ENCODE assay signal across 10 cellular contexts in the genomic region with DNA sequence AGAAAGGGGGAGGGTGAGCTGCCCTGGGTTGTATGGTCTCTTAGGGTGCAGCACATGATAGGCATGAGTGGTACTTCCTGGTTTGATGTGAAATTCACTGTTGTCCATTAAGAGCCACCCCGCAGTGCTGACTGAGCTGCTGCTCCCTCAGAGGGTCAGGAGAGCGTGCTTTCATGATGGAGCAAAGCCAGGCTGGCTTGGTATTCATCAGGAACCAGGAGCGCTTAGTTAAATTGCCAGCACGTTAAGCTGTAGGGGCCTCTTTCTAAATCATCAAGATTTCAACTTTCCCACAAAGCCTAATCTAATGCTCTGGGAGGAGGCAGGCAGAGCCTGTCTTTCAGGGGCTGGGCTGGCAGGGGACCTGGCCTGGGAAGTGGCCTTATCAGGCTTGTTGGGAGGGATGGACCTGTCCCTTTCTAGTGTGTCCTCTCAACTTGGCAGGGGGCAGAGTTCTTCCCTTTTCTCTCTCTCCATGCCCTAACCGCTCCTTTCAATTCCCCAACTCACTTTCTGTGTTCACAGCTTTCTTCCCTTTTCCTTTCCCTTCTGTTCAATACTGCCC. TPM values are rescaled to one million over a fixed set of nuclear protein-coding genes. Genes with fewer than 3 reads are reported as not detected.
DNase-seq lines count a peak whose midpoint lies in the region; ATAC-seq and TF ChIP-seq lines count a peak whose summit lies in the region.
"Had no signal": no experiment of that assay in that cellular context is flagged by ENCODE, and none has a peak within 500 bp of the region (broad histone marks: within the 10 kb centered on the region; RNA-seq: fewer than 3 reads in every experiment).

No MANE protein-coding gene starts in this region.

- H3K27ac Mint-ChIP-seq in nephron = peak overlapping the region in 2 of 3 experiments; percentile 32 to 48

- H3K9me3 ChIP-seq in esophagus muscularis mucosa = no peaks in the 10 kb centered on the region

- no peak overlapping the region for H3K4me3 Mint-ChIP-seq in nephron

- no peak for TF ChIP-seq POLR2A in esophagus muscularis mucosa (IDR thresholded peaks at IDR 0.05; ENCODE audit: low read depth)

- no peak for TF ChIP-seq EP300 in esophagus muscularis mucosa (IDR thresholded peaks at IDR 0.05)

- TF ChIP-seq CTCF in AG09319 (IDR thresholded peaks at IDR 0.05; ENCODE audit: low read depth, low read length) (no peak), esophagus muscularis mucosa (IDR thresholded peaks at IDR 0.05) (no peak), nephron (IDR thresholded peaks at IDR 0.05; ENCODE audit: unreplicated experiment in 3 of 3) (no peak)

- DNase-seq in AG09319 (ENCODE audit: extremely low read depth, low read depth) = peak; percentile 34
- peak; percentile 47 for DNase-seq in NCI-H2227 (lab: John Stamatoyannopoulos, UW; ENCODE audit: unreplicated experiment)
- no peak for DNase-seq in esophagus muscularis mucosa (ENCODE audit: extremely low spot score)
- DNase-seq in GF-D8 (lab: John Stamatoyannopoulos, UW) = no peak
- DNase-seq in mesenteric fat pad (ENCODE audit: low spot score) = no peak
- DNase-seq: activated CD8-positive, alpha-beta memory T cell treated with anti-CD3 and anti-CD28 coated beads for 24 hours; NCI-H1048 had no signal

- H3K27me3 Mint-ChIP-seq in nephron (ENCODE audit: low read depth) = no peaks in the 10 kb centered on the region

- WGBS in esophagus muscularis mucosa = 52% methylated on average over 4 of the region's 5 CpGs

- H3K9me3 Mint-ChIP-seq in nephron = no peaks in the 10 kb centered on the region

- intact Hi-C loops in esophagus muscularis mucosa (cut with DNase I) = no loop called here

- no peak overlapping the region for H3K4me3 ChIP-seq in esophagus muscularis mucosa

- no peaks in the 10 kb centered on the region for H3K36me3 ChIP-seq in esophagus muscularis mucosa

- no peaks in the 10 kb centered on the region for H3K27me3 ChIP-seq in esophagus muscularis mucosa

- no peaks in the 10 kb centered on the region for H3K36me3 Mint-ChIP-seq in nephron (ENCODE audit: low read depth)

- ATAC-seq in GM21717 (IDR thresholded peaks at IDR 0.05; ENCODE audit: unreplicated experiment) = no peak
- ATAC-seq in HG02840 (IDR thresholded peaks at IDR 0.05; ENCODE audit: low FRiP score, unreplicated experiment) = no peak

- H3K27ac ChIP-seq in esophagus muscularis mucosa (replicated peaks in 1 of 4) = peak overlapping the region; percentile 55 to 71 (median 61)

- H3K4me1 Mint-ChIP-seq in nephron = peaks cover 26% of the 10 kb centered on the region

- peaks cover 33 to 69% (median 61%) of the 10 kb centered on the region in 4 donors for H3K4me1 ChIP-seq in esophagus muscularis mucosa

RNA-seq across cellular contexts. Expression of a gene that starts 7.9 kb away (rescaled TPM):
- total RNA-seq in esophagus muscularis mucosa (10 to 100 TPM; 54.0 to 81.0 (median 67.8) TPM), mesenteric fat pad (104 TPM)

RNA-seq across cellular contexts. Expression of a gene that starts 57.1 kb away (rescaled TPM):
- 10 to 100 TPM; 17.6 to 31.9 (median 27.3) TPM for total RNA-seq in esophagus muscularis mucosa
- 13.3 TPM for total RNA-seq in mesenteric fat pad

Comparison
In these comparisons a context has a peak if more than half of its experiments do, and no peak if none do; other contexts are left out.
1. DNase-seq: peak in AG09319 (single experiment) and NCI-H2227 (single experiment); none in esophagus muscularis mucosa (single experiment), GF-D8 (single experiment) and mesenteric fat pad (single experiment).